ENCODE assay signal across 17 cellular contexts in genomic region chr14:56694609-56695008, GRCh38.
A peak's percentile ranks its signal among the peaks of the same experiment; 100 is the strongest.
DNase-seq lines count a peak whose midpoint lies in the region; ATAC-seq and TF ChIP-seq lines count a peak whose summit lies in the region.
"Had no signal": no experiment of that assay in that cellular context is flagged by ENCODE, and none has a peak within 500 bp of the region (broad histone marks: within the 10 kb centered on the region; RNA-seq: fewer than 3 reads in every experiment).

No MANE protein-coding gene starts in this region.

- H3K9me3 ChIP-seq in neuronal stem cell (replicated peaks in 1 of 2; ENCODE audit: control insufficient read depth in 2 of 2, insufficient read depth in 1 of 2, low read depth in 1 of 2, low read length in 2 of 2) (no peaks in the 10 kb centered on the region), upper lobe of left lung (no peaks in the 10 kb centered on the region), psoas muscle (no peaks in the 10 kb centered on the region)
- H3K9me3 ChIP-seq: BLaER1 treated with 17β-estradiol and CSF1 and Interleukin-3, amounts not matched to agents 10 nM and 100 nM had no signal

- TF ChIP-seq CTCF in upper lobe of left lung (IDR thresholded peaks at IDR 0.05) = no peak
- TF ChIP-seq CTCF in psoas muscle (IDR thresholded peaks at IDR 0.05) = no peak

- no peak overlapping the region for H3K4me2 ChIP-seq in neuronal stem cell (ENCODE audit: insufficient read depth, low read length, poor library complexity, severe bottlenecking)
- H3K4me2 ChIP-seq: BLaER1 treated with 17β-estradiol and CSF1 and Interleukin-3, amounts not matched to agents 10 nM and 100 nM had no signal

- H4K91ac ChIP-seq in neuronal stem cell (ENCODE audit: low read depth, low read length, poor library complexity) = no peak overlapping the region

- no peak overlapping the region for H3K4me3 ChIP-seq in neuronal stem cell (ENCODE audit: low read length in 2 of 2)
- H3K4me3 ChIP-seq in upper lobe of left lung = no peak overlapping the region
- no peak overlapping the region for H3K4me3 ChIP-seq in psoas muscle
- H3K4me3 ChIP-seq: BLaER1 treated with 17β-estradiol and CSF1 and Interleukin-3, amounts not matched to agents 10 nM and 100 nM; K562 had no signal

- no peak overlapping the region for H3K9ac ChIP-seq in neuronal stem cell (ENCODE audit: low read depth, low read length, poor library complexity)
- H3K9ac ChIP-seq: BLaER1 treated with 17β-estradiol and CSF1 and Interleukin-3, amounts not matched to agents 10 nM and 100 nM had no signal

- no peaks in the 10 kb centered on the region for H3K36me3 ChIP-seq in neuronal stem cell (replicated peaks in 1 of 2; ENCODE audit: control insufficient read depth in 2 of 2, insufficient read depth in 2 of 2, low read length in 2 of 2)
- no peaks in the 10 kb centered on the region for H3K36me3 ChIP-seq in upper lobe of left lung
- H3K36me3 ChIP-seq in psoas muscle (ENCODE audit: insufficient read depth in 1 of 2, low read depth in 1 of 2) = no peaks in the 10 kb centered on the region
- H3K36me3 ChIP-seq: BLaER1 treated with 17β-estradiol and CSF1 and Interleukin-3, amounts not matched to agents 10 nM and 100 nM had no signal

- H3K27me3 ChIP-seq in neuronal stem cell (ENCODE audit: control insufficient read depth in 3 of 3, insufficient read depth in 3 of 3, low read depth in 1 of 3, low read length in 3 of 3) = peaks cover 0 to 19% (median 0%) of the 10 kb centered on the region in 3 experiments
- H3K27me3 ChIP-seq in upper lobe of left lung = no peaks in the 10 kb centered on the region
- H3K27me3 ChIP-seq in psoas muscle (ENCODE audit: insufficient read depth in 3 of 3, low read length in 2 of 3) = no peaks in the 10 kb centered on the region
- H3K27me3 ChIP-seq: BLaER1 treated with 17β-estradiol and CSF1 and Interleukin-3, amounts not matched to agents 10 nM and 100 nM had no signal

- intact Hi-C loops in psoas muscle (cut with DNase I) = no loop called here

- H3K23ac ChIP-seq in neuronal stem cell (ENCODE audit: low read depth, low read length, poor library complexity) = no peak overlapping the region

- H3K14ac ChIP-seq in neuronal stem cell (ENCODE audit: low read length) = no peak overlapping the region

- no peak overlapping the region for H2AFZ ChIP-seq in neuronal stem cell (ENCODE audit: low read length)

- H2AK5ac ChIP-seq in neuronal stem cell (ENCODE audit: low read depth, low read length) = no peak overlapping the region

- H3K27ac ChIP-seq in neuronal stem cell (replicated peaks; ENCODE audit: low read length) (no peak overlapping the region), upper lobe of left lung (no peak overlapping the region), psoas muscle (no peak overlapping the region)
- H3K27ac ChIP-seq: BLaER1 treated with 17β-estradiol and CSF1 and Interleukin-3, amounts not matched to agents 10 nM and 100 nM had no signal

- DNase-seq in DMS53 (lab: John Stamatoyannopoulos, UW) (peak; percentile 87), HuH-7 (ENCODE audit: low spot score) (peak; percentile 13), left lobe of liver (ENCODE audit: low spot score) (no peak), neuronal stem cell (ENCODE audit: low spot score) (no peak), upper lobe of left lung (no peak), T-helper 1 cell (no peak), NCI-H2081 (lab: John Stamatoyannopoulos, UW) (no peak), psoas muscle (no peak)
- DNase-seq: CD8-positive, alpha-beta T cell; COR-L47; DMS 273 treated with DMSO at 0.1 percent for 48 hours; DMS79; GDM1; H9; IMR-90 had no signal

- H2BK12ac ChIP-seq in neuronal stem cell (ENCODE audit: low read length) = no peak overlapping the region

- no CpG with 5 or more reads among the region's 3 CpGs for WGBS in neuronal stem cell (ENCODE audit: extremely low coverage in 2 of 2, insufficient read length in 2 of 2, insufficient replicate concordance in 1 of 2), 2 donors
- WGBS in upper lobe of left lung, 2 donors = 84% methylated on average over 2 to 3 of the region's 3 CpGs
- 64 to 72% (median 67%) methylated on average over 3 of the region's 3 CpGs for WGBS in psoas muscle, 3 donors

- H2BK15ac ChIP-seq in neuronal stem cell (ENCODE audit: low read length) = peak overlapping the region; percentile 19

- ATAC-seq in left lobe of liver (peak; percentile 89), upper lobe of left lung (ENCODE audit: low FRiP score in 2 of 2) (no peak), psoas muscle (no peak)
- ATAC-seq: CD8-positive, alpha-beta T cell; K562 had no signal

- H2BK5ac ChIP-seq in neuronal stem cell (ENCODE audit: low read length) = no peak overlapping the region

- no peak overlapping the region for H3K4ac ChIP-seq in neuronal stem cell (ENCODE audit: low read length)

- H4K8ac ChIP-seq in neuronal stem cell (ENCODE audit: low read depth, low read length) = no peak overlapping the region

- no peak overlapping the region for H2BK120ac ChIP-seq in neuronal stem cell (ENCODE audit: low read depth, low read length)

- H3K4me1 ChIP-seq in neuronal stem cell (ENCODE audit: control insufficient read depth in 2 of 2, insufficient read depth in 1 of 2, low read depth in 1 of 2, low read length in 2 of 2) = peaks cover 0 to 20% of the 10 kb centered on the region in 2 donors
- no peaks in the 10 kb centered on the region for H3K4me1 ChIP-seq in upper lobe of left lung
- H3K4me1 ChIP-seq in psoas muscle = no peaks in the 10 kb centered on the region
- H3K4me1 ChIP-seq: BLaER1 treated with 17β-estradiol and CSF1 and Interleukin-3, amounts not matched to agents 10 nM and 100 nM had no signal

- no peak for TF ChIP-seq EP300 in upper lobe of left lung (IDR thresholded peaks at IDR 0.05)

- TF ChIP-seq POLR2A in upper lobe of left lung (IDR thresholded peaks at IDR 0.05) = no peak

- no peaks in the 10 kb centered on the region for H3K79me1 ChIP-seq in neuronal stem cell (ENCODE audit: low read depth, low read length)

- H3K18ac ChIP-seq in neuronal stem cell (ENCODE audit: low read length) = peak overlapping the region; percentile 15

Comparison
In these comparisons a context has a peak if more than half of its experiments do, and no peak if none do; other contexts are left out.
1. DNase-seq: peak in DMS53 (single experiment) and HuH-7 (single experiment); none in left lobe of liver (single experiment), neuronal stem cell (single experiment), upper lobe of left lung (0 of 2), T-helper 1 cell (0 of 5), NCI-H2081 (0 of 2) and psoas muscle (0 of 2).